ENCODE assay signal across 10 cellular contexts in the genomic region with DNA sequence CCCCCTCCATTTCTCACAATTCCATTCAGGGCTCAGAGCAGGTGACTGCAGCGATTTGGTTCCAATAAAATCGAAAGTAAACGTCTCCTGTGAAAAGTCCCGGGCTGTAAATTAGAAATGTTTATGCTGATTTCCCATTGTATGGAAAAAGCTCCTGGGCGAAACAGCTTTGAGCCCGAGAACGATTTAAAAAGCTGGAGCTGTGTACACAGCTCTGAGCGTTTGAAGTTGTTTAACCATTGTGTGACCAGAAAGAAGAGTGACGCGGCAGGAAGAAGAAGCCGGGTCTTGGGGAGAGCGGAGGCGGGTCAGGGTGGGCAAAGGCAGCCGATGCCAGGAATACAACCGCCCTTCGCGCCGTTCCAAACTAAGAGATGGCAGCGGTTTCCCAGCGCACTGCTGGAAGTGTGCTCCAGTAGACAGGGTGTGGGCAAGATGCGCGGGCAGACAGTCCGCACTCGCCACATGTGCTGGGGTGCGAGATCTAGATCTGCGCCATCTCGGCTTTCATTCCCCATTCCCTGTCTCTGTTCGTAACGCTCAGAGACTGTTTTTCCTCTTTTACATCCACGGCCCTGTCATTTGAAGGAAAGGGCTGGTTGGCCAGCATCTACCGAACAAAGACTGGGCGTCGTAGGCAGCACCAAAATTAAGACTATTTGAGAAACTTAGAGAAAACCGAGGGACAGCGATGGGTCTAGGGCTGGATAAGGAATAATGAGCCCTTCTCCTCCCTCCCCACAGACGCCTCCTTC. TPM values are rescaled to one million over a fixed set of nuclear protein-coding genes. Genes with fewer than 3 reads are reported as not detected.
DNase-seq lines count a peak whose midpoint lies in the region; ATAC-seq and TF ChIP-seq lines count a peak whose summit lies in the region.
"Had no signal": no experiment of that assay in that cellular context is flagged by ENCODE, and none has a peak within 500 bp of the region (broad histone marks: within the 10 kb centered on the region; RNA-seq: fewer than 3 reads in every experiment).

No MANE protein-coding gene starts in this region.

- no peak for DNase-seq in CD8-positive, alpha-beta T cell
- DNase-seq in Karpas-422 (no peak), mammary epithelial cell (no peak), neuronal stem cell (ENCODE audit: low spot score) (no peak), erythroblast (lab: John Stamatoyannopoulos, UW) (no peak), dermis blood vessel endothelial cell (no peak), middle frontal gyrus (ENCODE audit: extremely low spot score, low spot score) (no peak)
- DNase-seq: thyroid gland had no signal

- H4K20me1 ChIP-seq in Karpas-422 (ENCODE audit: insufficient read depth, low read depth, low read length), result no peaks in the 10 kb centered on the region
- H4K20me1 ChIP-seq in mammary epithelial cell (ENCODE audit: insufficient read depth, low read length), result peaks cover 2% of the 10 kb centered on the region

- H3K23ac ChIP-seq in neuronal stem cell (ENCODE audit: low read depth, low read length, poor library complexity), result peak overlapping the region; percentile 59

- no peaks in the 10 kb centered on the region for H3K36me3 Mint-ChIP-seq in CD8-positive, alpha-beta T cell

- H3K27me3 Mint-ChIP-seq in CD8-positive, alpha-beta T cell (ENCODE audit: low read depth), result peaks cover 69% of the 10 kb centered on the region

- no peaks in the 10 kb centered on the region for H3K36me3 ChIP-seq in CD8-positive, alpha-beta T cell (ENCODE audit: insufficient read depth, low read length)
- no peaks in the 10 kb centered on the region for H3K36me3 ChIP-seq in Karpas-422 (ENCODE audit: insufficient read depth, low read length)
- no peaks in the 10 kb centered on the region for H3K36me3 ChIP-seq in mammary epithelial cell (ENCODE audit: insufficient read depth, low read length)
- H3K36me3 ChIP-seq in neuronal stem cell (replicated peaks in 1 of 2; ENCODE audit: control insufficient read depth in 2 of 2, insufficient read depth in 2 of 2, low read length in 2 of 2), result no peaks in the 10 kb centered on the region
- H3K36me3 ChIP-seq: thyroid gland had no signal

- H3K4me1 Mint-ChIP-seq in CD8-positive, alpha-beta T cell (ENCODE audit: low read depth), result peaks cover 40% of the 10 kb centered on the region

- CTCF ChIA-PET in CD8-positive, alpha-beta T cell (lab: Charles Lee), result no interaction called here
- CTCF ChIA-PET in mammary epithelial cell (lab: Charles Lee; ENCODE audit: low non-redundant PET), result no interaction called here

- no peak overlapping the region for H4K91ac ChIP-seq in neuronal stem cell (ENCODE audit: low read depth, low read length, poor library complexity)

- no TSS peak for BruUV-seq in mammary epithelial cell (replicated peaks; lab: Mats Ljungman, UMichigan)

- peak overlapping the region; percentile 50 for H3K4me3 ChIP-seq in CD8-positive, alpha-beta T cell (ENCODE audit: low read depth, low read length)
- H3K4me3 ChIP-seq in Karpas-422 (ENCODE audit: low read length) (peak overlapping the region; percentile 57), mammary epithelial cell (replicated peaks in 1 of 3; ENCODE audit: insufficient read depth in 1 of 3, low read depth in 2 of 3, low read length in 3 of 3) (peak overlapping the region; percentile 13 to 31 (median 16)), neuronal stem cell (ENCODE audit: low read length in 2 of 2) (peak overlapping the region in 1 of 2 donors; percentile 12)

- no peak for TF ChIP-seq CTCF in CD8-positive, alpha-beta T cell (IDR thresholded peaks at IDR 0.05)
- TF ChIP-seq CTCF in mammary epithelial cell (conservative IDR thresholded peaks at IDR 0.05 in 1 of 2, IDR thresholded peaks at IDR 0.05 in 1 of 2; ENCODE audit: extremely low read depth in 1 of 2, insufficient read depth in 1 of 2, low read depth in 1 of 2, low read length in 2 of 2), result no peak

- peaks cover 36% of the 10 kb centered on the region for H3K27me3 ChIP-seq in CD8-positive, alpha-beta T cell (ENCODE audit: insufficient read depth, low read length)
- H3K27me3 ChIP-seq in Karpas-422 (ENCODE audit: low read length) (no peaks in the 10 kb centered on the region), mammary epithelial cell (ENCODE audit: insufficient read depth, low read length) (peaks cover 72% of the 10 kb centered on the region), neuronal stem cell (ENCODE audit: control insufficient read depth in 3 of 3, insufficient read depth in 3 of 3, low read depth in 1 of 3, low read length in 3 of 3) (peaks cover 60 to 93% (median 84%) of the 10 kb centered on the region in 3 experiments)

- no peak overlapping the region for H3K27ac Mint-ChIP-seq in CD8-positive, alpha-beta T cell

- intact Hi-C loops in CD8-positive, alpha-beta T cell (cut with DNase I, micrococcal nuclease), result loop anchor here (5.0 kb wide), 1 partner anchor 169 kb away; a partner anchor contains a TSS
- intact Hi-C loops in mammary epithelial cell (cut with micrococcal nuclease), result no loop called here

- H2AFZ ChIP-seq in Karpas-422 (ENCODE audit: low read length) (peak overlapping the region; percentile 62; the same call in 1 of the 2 replicates), mammary epithelial cell (ENCODE audit: low read depth, low read length) (no peak overlapping the region), neuronal stem cell (ENCODE audit: low read length) (no peak overlapping the region)

- no peak overlapping the region for H2AK5ac ChIP-seq in neuronal stem cell (ENCODE audit: low read depth, low read length)

- in situ Hi-C loops in mammary epithelial cell (cut with MboI; ENCODE audit: low sequenced_read_pairs in 2 of 2), result no loop called here

- H3K9ac ChIP-seq in Karpas-422 (ENCODE audit: low read length) (no peak overlapping the region; the same call in 1 of the 2 replicates), mammary epithelial cell (ENCODE audit: insufficient read depth, low read length) (no peak overlapping the region), neuronal stem cell (ENCODE audit: low read depth, low read length, poor library complexity) (no peak overlapping the region)

- H3K9me2 ChIP-seq in Karpas-422 (replicated peaks; ENCODE audit: insufficient read depth, low read length), result no peaks in the 10 kb centered on the region

- POLR2A ChIA-PET in CD8-positive, alpha-beta T cell (lab: Charles Lee), result no interaction called here

- dilution Hi-C loops in mammary epithelial cell (cut with HindIII; ENCODE audit: low sequenced_read_pairs), result no loop called here

- H2BK120ac ChIP-seq in neuronal stem cell (ENCODE audit: low read depth, low read length), result no peak overlapping the region

- no peak overlapping the region for H4K8ac ChIP-seq in neuronal stem cell (ENCODE audit: low read depth, low read length)

- H3K27ac ChIP-seq in CD8-positive, alpha-beta T cell (ENCODE audit: low read depth, low read length), result no peak overlapping the region
- no peak overlapping the region for H3K27ac ChIP-seq in Karpas-422 (ENCODE audit: low read length)
- no peak overlapping the region for H3K27ac ChIP-seq in mammary epithelial cell (ENCODE audit: insufficient read depth, low read depth, low read length)
- no peak overlapping the region for H3K27ac ChIP-seq in neuronal stem cell (replicated peaks; ENCODE audit: low read length)
- H3K27ac ChIP-seq: thyroid gland had no signal

- H3K4me3 Mint-ChIP-seq in CD8-positive, alpha-beta T cell, result peak overlapping the region; percentile 87

- no peak overlapping the region for H2BK15ac ChIP-seq in neuronal stem cell (ENCODE audit: low read length)

- no peak overlapping the region for H2BK5ac ChIP-seq in neuronal stem cell (ENCODE audit: low read length)

- peaks cover 26% of the 10 kb centered on the region for H3K4me1 ChIP-seq in CD8-positive, alpha-beta T cell (ENCODE audit: insufficient read depth, low read length)
- H3K4me1 ChIP-seq in Karpas-422 (ENCODE audit: low read length) (peaks cover 18% of the 10 kb centered on the region), mammary epithelial cell (ENCODE audit: insufficient read depth, low read length) (peaks cover 3% of the 10 kb centered on the region), neuronal stem cell (ENCODE audit: control insufficient read depth in 2 of 2, insufficient read depth in 1 of 2, low read depth in 1 of 2, low read length in 2 of 2) (peaks cover 3 to 16% of the 10 kb centered on the region in 2 donors)

- no peak overlapping the region for H2BK12ac ChIP-seq in neuronal stem cell (ENCODE audit: low read length)

- no peak overlapping the region for H3K18ac ChIP-seq in neuronal stem cell (ENCODE audit: low read length)

- WGBS in mammary epithelial cell (ENCODE audit: low coverage, missing lambda C conversion rate), result 11% methylated on average over 19 of the region's 36 CpGs
- no CpG with 5 or more reads among the region's 36 CpGs for WGBS in neuronal stem cell (ENCODE audit: extremely low coverage in 2 of 2, insufficient read length in 2 of 2, insufficient replicate concordance in 1 of 2), 2 donors

- H3K79me1 ChIP-seq in neuronal stem cell (ENCODE audit: low read depth, low read length), result no peaks in the 10 kb centered on the region

- H3K79me2 ChIP-seq in Karpas-422 (ENCODE audit: low read length) (no peaks in the 10 kb centered on the region), mammary epithelial cell (ENCODE audit: insufficient read depth, low read length) (no peaks in the 10 kb centered on the region)

- H3K4me2 ChIP-seq in Karpas-422 (ENCODE audit: low read depth, low read length, poor library complexity, severe bottlenecking) (peak overlapping the region; percentile 75), mammary epithelial cell (ENCODE audit: insufficient read depth, low read depth, low read length) (peak overlapping the region; percentile 65), neuronal stem cell (ENCODE audit: insufficient read depth, low read length, poor library complexity, severe bottlenecking) (no peak overlapping the region)

- H3K9me3 ChIP-seq in CD8-positive, alpha-beta T cell (ENCODE audit: low read length), result no peaks in the 10 kb centered on the region
- H3K9me3 ChIP-seq in Karpas-422 (ENCODE audit: low read length) (no peaks in the 10 kb centered on the region), mammary epithelial cell (replicated peaks; ENCODE audit: insufficient read depth, low read length) (no peaks in the 10 kb centered on the region), neuronal stem cell (replicated peaks in 1 of 2; ENCODE audit: control insufficient read depth in 2 of 2, insufficient read depth in 1 of 2, low read depth in 1 of 2, low read length in 2 of 2) (peaks cover 0 to 2% of the 10 kb centered on the region in 2 donors)
- H3K9me3 ChIP-seq: thyroid gland had no signal

- no peak for TF ChIP-seq POLR2A in erythroblast (IDR thresholded peaks at IDR 0.05; ENCODE audit: low read length)

- no peak for ATAC-seq in CD8-positive, alpha-beta T cell
- ATAC-seq in HG03520 (IDR thresholded peaks at IDR 0.05; ENCODE audit: unreplicated experiment), result no peak

- no peaks in the 10 kb centered on the region for H3K9me3 Mint-ChIP-seq in CD8-positive, alpha-beta T cell

- no peak overlapping the region for H3K14ac ChIP-seq in neuronal stem cell (ENCODE audit: low read length)

- H3K4ac ChIP-seq in neuronal stem cell (ENCODE audit: low read length), result no peak overlapping the region

RNA-seq across cellular contexts. Expression of a gene that starts 1.0 kb away (rescaled TPM):
- not detected for total RNA-seq in CD8-positive, alpha-beta T cell
- not detected in 2 replicates for total RNA-seq in Karpas-422 (2014; rRNA removed; shearing (Covaris generic); ENCODE audit: low replicate concordance)
- not detected for total RNA-seq in mammary epithelial cell
- polyA plus RNA-seq in mammary epithelial cell, result not detected
- polyA minus RNA-seq in mammary epithelial cell, result not detected
- polyA plus RNA-seq in neuronal stem cell (2013, experiment 1 of 2), result not detected
- not detected for polyA plus RNA-seq in neuronal stem cell (2013, experiment 2 of 2)
- not detected in 2 replicates for total RNA-seq in dermis blood vessel endothelial cell
- total RNA-seq: T-helper 1 cell treated with Interleukin-12 subunit alpha and Interleukin-12 subunit beta and Interleukin-4 antibody, amounts not matched to agents 30 ng/mL and 1 ng/mL, for 36 hours; thyroid gland had no signal
